In the genomic region with DNA sequence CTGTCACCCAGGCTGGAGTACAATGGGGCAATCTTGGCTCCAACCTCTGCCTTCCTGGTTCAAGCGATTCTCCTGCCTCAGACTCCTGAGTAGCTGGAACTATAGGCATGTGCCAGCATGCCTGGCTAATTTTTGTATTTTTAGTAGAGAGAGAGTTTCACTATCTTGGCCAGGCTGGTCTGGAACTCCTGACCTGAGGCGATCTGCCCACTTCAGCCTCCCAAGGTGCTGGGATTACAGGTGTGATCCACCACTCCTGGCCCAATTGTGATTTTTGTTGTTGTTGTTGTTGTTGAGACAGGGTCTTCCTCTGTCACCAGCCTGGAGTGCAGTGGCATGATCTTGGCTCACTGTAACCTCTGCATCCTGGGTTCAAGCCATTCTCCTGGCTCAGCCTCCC, we compare ENCODE assay signal across 27 cellular contexts.
"Had no signal": no experiment of that assay in that cellular context is flagged by ENCODE, and none has a peak within 500 bp of the region (broad histone marks: within the 10 kb centered on the region; RNA-seq: fewer than 3 reads in every experiment).

No MANE protein-coding gene starts in this region.

- ATAC-seq: heart right ventricle; left cardiac atrium; left lobe of liver; lower lobe of right lung; mucosa of descending colon; naive thymus-derived CD4-positive, alpha-beta T cell; pancreas; sciatic nerve; stimulated activated effector memory CD8-positive, alpha-beta T cell treated with anti-CD3 and anti-CD28 coated beads, Interleukin-12 subunit alpha, Interleukin-12 subunit beta, amount 100 ng/mL, for 72 hours had no signal

- H3K9me3 Mint-ChIP-seq: nephron; neural crest cell; stimulated activated effector memory CD8-positive, alpha-beta T cell treated with anti-CD3 and anti-CD28 coated beads, Interleukin-12 subunit alpha, Interleukin-12 subunit beta, amount 100 ng/mL, for 72 hours; stimulated activated naive CD8-positive, alpha-beta T cell treated with anti-CD3 and anti-CD28 coated beads, Interleukin-15, Interleukin-2, amounts not matched to agents 100 ng/mL and 50 ng/mL, for 24 hours; type B pancreatic cell had no signal

- H3K36me3 ChIP-seq: lower lobe of right lung, pancreas, right atrium auricular region, uterus had no signal

- H3K9me3 ChIP-seq: heart right ventricle, lower lobe of right lung, mucosa of descending colon, pancreas, psoas muscle, right atrium auricular region, spleen, tibial nerve, uterus had no signal

- H3K27me3 Mint-ChIP-seq: naive thymus-derived CD4-positive, alpha-beta T cell; stimulated activated naive CD8-positive, alpha-beta T cell treated with anti-CD3 and anti-CD28 coated beads, Interleukin-15, Interleukin-2, amounts not matched to agents 100 ng/mL and 50 ng/mL, for 24 hours; type B pancreatic cell had no signal

- DNase-seq: heart right ventricle; kidney glomerular epithelial cell; left cardiac atrium; lower lobe of right lung; midbrain; mucosa of descending colon; naive thymus-derived CD4-positive, alpha-beta T cell; nucleus accumbens; pancreas; posterior cingulate gyrus; psoas muscle; small intestine; spleen; stimulated activated CD4-positive, alpha-beta T cell treated with anti-CD3 and anti-CD28 coated beads, Interleukin-4, amount 100 ng/mL, for 24 hours; stimulated activated naive CD4-positive, alpha-beta T cell; substantia nigra; uterus had no signal

- H3K27me3 ChIP-seq: heart right ventricle, hepatocyte, pancreas, right atrium auricular region, spleen, tibial nerve, uterus had no signal

- H3K4me3 ChIP-seq: heart right ventricle, hepatocyte, lower lobe of right lung, mucosa of descending colon, pancreas, psoas muscle, right atrium auricular region, spleen, tibial nerve, uterus had no signal

- H3K4me3 Mint-ChIP-seq: naive thymus-derived CD4-positive, alpha-beta T cell; nephron; neural crest cell; stimulated activated effector memory CD8-positive, alpha-beta T cell treated with anti-CD3 and anti-CD28 coated beads, Interleukin-12 subunit alpha, Interleukin-12 subunit beta, amount 100 ng/mL, for 72 hours; stimulated activated naive CD8-positive, alpha-beta T cell treated with anti-CD3 and anti-CD28 coated beads, Interleukin-15, Interleukin-2, amounts not matched to agents 100 ng/mL and 50 ng/mL, for 24 hours; type B pancreatic cell had no signal

- H3K4me1 ChIP-seq: uterus had no signal

- H3K27ac Mint-ChIP-seq: stimulated activated naive CD8-positive, alpha-beta T cell treated with anti-CD3 and anti-CD28 coated beads, Interleukin-15, Interleukin-2, amounts not matched to agents 100 ng/mL and 50 ng/mL, for 24 hours; type B pancreatic cell had no signal

- H3K27ac ChIP-seq: heart right ventricle, hepatocyte, lower lobe of right lung, pancreas, psoas muscle, tibial nerve, uterus had no signal
